Comparison of ENCODE assay signal across 19 cellular contexts in the genomic region with DNA sequence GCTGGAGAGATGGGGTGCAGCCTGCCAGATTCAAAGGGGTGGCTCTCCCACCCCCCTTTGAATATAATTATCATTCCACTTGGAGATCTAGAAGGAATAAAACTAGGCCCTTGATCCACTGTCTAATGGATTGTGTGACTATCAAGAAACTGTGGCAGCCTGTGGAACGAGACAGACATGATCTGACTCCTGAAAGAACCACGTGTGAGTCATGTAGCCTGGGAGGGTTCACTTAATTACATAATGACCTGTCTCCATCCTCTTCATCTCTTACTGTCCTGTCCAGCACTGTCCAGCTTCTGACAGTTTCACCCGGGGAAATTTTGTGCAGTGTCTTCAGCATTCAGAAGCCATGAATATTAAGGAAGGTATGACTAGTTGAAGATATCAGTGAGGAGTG. TPM values are rescaled to one million over a fixed set of nuclear protein-coding genes. Genes with fewer than 3 reads are reported as not detected.
DNase-seq lines count a peak whose midpoint lies in the region; ATAC-seq, FAIRE-seq and TF ChIP-seq lines count a peak whose summit lies in the region.
"Had no signal": no experiment of that assay in that cellular context is flagged by ENCODE, and none has a peak within 500 bp of the region (broad histone marks: within the 10 kb centered on the region; RNA-seq: fewer than 3 reads in every experiment).

No MANE protein-coding gene starts in this region.

- no peaks in the 10 kb centered on the region for H3K9me3 Mint-ChIP-seq in stimulated activated naive CD8-positive, alpha-beta T cell treated with anti-CD3 and anti-CD28 coated beads, Interleukin-15, amount 100 ng/mL, for 72 hours

- no peak overlapping the region for H3K9ac ChIP-seq in skeletal muscle tissue (ENCODE audit: low read depth in 1 of 3, low read length in 3 of 3)
- H3K9ac ChIP-seq: BLaER1 treated with 17β-estradiol and CSF1 and Interleukin-3, amounts not matched to agents 10 nM and 100 nM; SK-N-SH had no signal

- no peak for ATAC-seq in stimulated activated naive CD8-positive, alpha-beta T cell treated with anti-CD3 and anti-CD28 coated beads, Interleukin-15, amount 100 ng/mL, for 72 hours
- ATAC-seq: HCT116 had no signal

- TF ChIP-seq CTCF in epithelial cell of esophagus (IDR thresholded peaks at IDR 0.05; ENCODE audit: insufficient read depth, low read depth, low read length, missing control alignments) = no peak

- DNase-seq in EH (ENCODE audit: low read depth) = peak; percentile 55
- peak; percentile 3 for DNase-seq in LHCN-M2 (ENCODE audit: low read depth)
- peak; percentile 60 for DNase-seq in epithelial cell of esophagus (ENCODE audit: low read depth)
- no peak for DNase-seq in stimulated activated naive CD8-positive, alpha-beta T cell treated with anti-CD3 and anti-CD28 coated beads, Interleukin-15, amount 100 ng/mL, for 72 hours
- no peak for DNase-seq in putamen (ENCODE audit: low spot score)
- no peak for DNase-seq in urothelium cell line (ENCODE audit: low spot score)
- DNase-seq: DMS 273 treated with DMSO at 0.1 percent for 48 hours, KG1, NCI-H187 treated with DMSO at 0.1 percent for 48 hours, NCI-H2171, NCI-H446 treated with DMSO at 0.1 percent for 48 hours, NCI-H774, PC-9, SK-N-SH had no signal

- H3K27me3 Mint-ChIP-seq in stimulated activated naive CD8-positive, alpha-beta T cell treated with anti-CD3 and anti-CD28 coated beads, Interleukin-15, amount 100 ng/mL, for 72 hours = peaks cover 10% of the 10 kb centered on the region

- no peak overlapping the region for H3K4me3 Mint-ChIP-seq in stimulated activated naive CD8-positive, alpha-beta T cell treated with anti-CD3 and anti-CD28 coated beads, Interleukin-15, amount 100 ng/mL, for 72 hours

- H3K27me3 ChIP-seq in skeletal muscle tissue (ENCODE audit: control insufficient read depth in 3 of 3, insufficient read depth in 3 of 3, low read length in 3 of 3) = peaks cover 0 to 2% (median 0%) of the 10 kb centered on the region in 3 donors
- H3K27me3 ChIP-seq: BLaER1 treated with 17β-estradiol and CSF1 and Interleukin-3, amounts not matched to agents 10 nM and 100 nM had no signal

- no peaks in the 10 kb centered on the region for H3K36me3 ChIP-seq in skeletal muscle tissue (ENCODE audit: control insufficient read depth in 3 of 3, insufficient read depth in 3 of 3, low read length in 3 of 3)
- H3K36me3 ChIP-seq: BLaER1 treated with 17β-estradiol and CSF1 and Interleukin-3, amounts not matched to agents 10 nM and 100 nM had no signal

- peaks cover 14 to 31% (median 20%) of the 10 kb centered on the region in 3 donors for H3K4me1 ChIP-seq in skeletal muscle tissue (ENCODE audit: control insufficient read depth in 3 of 3, insufficient read depth in 3 of 3, low read length in 3 of 3)

- H3K9me3 ChIP-seq in skeletal muscle tissue (ENCODE audit: control insufficient read depth in 3 of 3, low read length in 3 of 3) = no peaks in the 10 kb centered on the region
- H3K9me3 ChIP-seq: BLaER1 treated with 17β-estradiol and CSF1 and Interleukin-3, amounts not matched to agents 10 nM and 100 nM; SK-N-SH had no signal

- peak overlapping the region; percentile 94 for H3K27ac ChIP-seq in skeletal muscle tissue (ENCODE audit: low read depth, low read length)
- H3K27ac ChIP-seq: BLaER1 treated with 17β-estradiol and CSF1 and Interleukin-3, amounts not matched to agents 10 nM and 100 nM; PC-9 had no signal

- no peak overlapping the region for H3K27ac Mint-ChIP-seq in stimulated activated naive CD8-positive, alpha-beta T cell treated with anti-CD3 and anti-CD28 coated beads, Interleukin-15, amount 100 ng/mL, for 72 hours

- no peaks in the 10 kb centered on the region for H3K4me1 Mint-ChIP-seq in stimulated activated naive CD8-positive, alpha-beta T cell treated with anti-CD3 and anti-CD28 coated beads, Interleukin-15, amount 100 ng/mL, for 72 hours

- no peak for FAIRE-seq in urothelium cell line (lab: Jason Lieb, UNC)
- FAIRE-seq: GM12891, GM19239 had no signal

- H3K4me3 ChIP-seq in epithelial cell of esophagus (ENCODE audit: low read length) (no peak overlapping the region), skeletal muscle tissue (ENCODE audit: low read length in 3 of 3) (no peak overlapping the region)
- H3K4me3 ChIP-seq: BLaER1 treated with 17β-estradiol and CSF1 and Interleukin-3, amounts not matched to agents 10 nM and 100 nM; PC-9 had no signal

RNA-seq across cellular contexts. Expression of a gene that starts 43.4 kb away (rescaled TPM):
- total RNA-seq in LHCN-M2 (2014; rRNA removed) (140 and 162 TPM in 2 replicates), skeletal muscle tissue (20.9 TPM)
- 97.8 TPM for polyA plus RNA-seq in LHCN-M2 (2012)

Comparison
In these comparisons a context has a peak if more than half of its experiments do, and no peak if none do; other contexts are left out.
1. DNase-seq: peak in EH (single experiment), LHCN-M2 (single experiment) and epithelial cell of esophagus (single experiment); none in stimulated activated naive CD8-positive, alpha-beta T cell treated with anti-CD3 and anti-CD28 coated beads, Interleukin-15, amount 100 ng/mL, for 72 hours (0 of 2), putamen (single experiment) and urothelium cell line (single experiment).